28 cellular contexts compared by ENCODE assay signal in the genomic region with DNA sequence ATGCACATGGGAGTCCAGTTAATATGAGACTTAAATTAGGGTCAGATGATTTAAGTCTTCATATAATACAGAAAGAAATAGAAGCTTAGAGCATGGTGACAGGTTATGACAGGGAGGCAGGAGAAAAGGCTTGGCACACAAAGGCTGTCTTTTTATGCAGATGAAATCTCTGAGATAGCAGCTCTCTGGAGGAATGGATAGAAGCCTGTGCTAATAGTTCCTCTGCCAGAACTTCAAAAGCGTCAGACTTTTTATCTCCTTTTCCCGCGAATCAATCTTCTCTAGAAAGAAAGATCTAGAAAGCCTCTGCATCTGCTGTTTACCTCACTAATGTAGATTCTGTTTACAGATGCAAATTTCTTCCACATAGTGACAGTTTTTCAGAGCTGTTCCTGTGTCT.
"Had no signal": no experiment of that assay in that cellular context is flagged by ENCODE, and none has a peak within 500 bp of the region (broad histone marks: within the 10 kb centered on the region; RNA-seq: fewer than 3 reads in every experiment).

No MANE protein-coding gene starts in this region.

- ATAC-seq: natural killer cell treated with Interleukin-12 subunit alpha and Interleukin-12 subunit beta and Interleukin-15 and Interleukin-18, amount 100 ng/mL, for 72 hours; psoas muscle; right cardiac atrium; right lobe of liver; stimulated activated effector memory CD8-positive, alpha-beta T cell treated with anti-CD3 and anti-CD28 coated beads, Interleukin-12 subunit alpha, Interleukin-12 subunit beta, amount 100 ng/mL, for 72 hours; stimulated activated naive B cell treated with anti-CD40 and anti-IgM and Interleukin-4, amounts not matched to agents 10 μg/mL and 1 μg/mL and 100 μg/mL, for 72 hours had no signal

- H3K36me3 ChIP-seq: neural progenitor cell, ovary, right lobe of liver, sigmoid colon, stomach, thoracic aorta, thyroid gland, tibial nerve, upper lobe of left lung, vagina had no signal

- H3K4me1 Mint-ChIP-seq: nephron progenitor cell; neural progenitor cell; stimulated activated effector memory CD8-positive, alpha-beta T cell treated with anti-CD3 and anti-CD28 coated beads, Interleukin-12 subunit alpha, Interleukin-12 subunit beta, amount 100 ng/mL, for 72 hours had no signal

- H3K27ac Mint-ChIP-seq: natural killer cell treated with Interleukin-12 subunit alpha and Interleukin-12 subunit beta and Interleukin-15 and Interleukin-18, amount 100 ng/mL, for 72 hours; nephron progenitor cell; neural progenitor cell; progenitor cell of endocrine pancreas; stimulated activated effector memory CD8-positive, alpha-beta T cell treated with anti-CD3 and anti-CD28 coated beads, Interleukin-12 subunit alpha, Interleukin-12 subunit beta, amount 100 ng/mL, for 72 hours; stimulated activated naive B cell treated with anti-CD40 and anti-IgM and Interleukin-4, amounts not matched to agents 10 μg/mL and 1 μg/mL and 100 μg/mL, for 72 hours; stimulated activated naive CD8-positive, alpha-beta T cell treated with anti-CD3 and anti-CD28 coated beads, Interleukin-15, Interleukin-2, amounts not matched to agents 100 ng/mL and 50 ng/mL, for 24 hours had no signal

- H3K27me3 Mint-ChIP-seq: natural killer cell treated with Interleukin-12 subunit alpha and Interleukin-12 subunit beta and Interleukin-15 and Interleukin-18, amount 100 ng/mL, for 72 hours; stimulated activated naive B cell treated with anti-CD40 and anti-IgM and Interleukin-4, amounts not matched to agents 10 μg/mL and 1 μg/mL and 100 μg/mL, for 72 hours; stimulated activated naive CD8-positive, alpha-beta T cell treated with anti-CD3 and anti-CD28 coated beads, Interleukin-15, Interleukin-2, amounts not matched to agents 100 ng/mL and 50 ng/mL, for 24 hours had no signal

- H3K27ac ChIP-seq: neural progenitor cell, ovary, parathyroid adenoma, psoas muscle, right lobe of liver, sigmoid colon, stomach, thoracic aorta, thyroid gland, tibial nerve, upper lobe of left lung, vagina had no signal

- H2AFZ ChIP-seq: neural progenitor cell, parathyroid adenoma had no signal

- H3K4me3 Mint-ChIP-seq: natural killer cell treated with Interleukin-12 subunit alpha and Interleukin-12 subunit beta and Interleukin-15 and Interleukin-18, amount 100 ng/mL, for 72 hours; nephron progenitor cell; neural progenitor cell; stimulated activated effector memory CD8-positive, alpha-beta T cell treated with anti-CD3 and anti-CD28 coated beads, Interleukin-12 subunit alpha, Interleukin-12 subunit beta, amount 100 ng/mL, for 72 hours; stimulated activated naive B cell treated with anti-CD40 and anti-IgM and Interleukin-4, amounts not matched to agents 10 μg/mL and 1 μg/mL and 100 μg/mL, for 72 hours; stimulated activated naive CD8-positive, alpha-beta T cell treated with anti-CD3 and anti-CD28 coated beads, Interleukin-15, Interleukin-2, amounts not matched to agents 100 ng/mL and 50 ng/mL, for 24 hours had no signal

- H3K4me2 ChIP-seq: neural progenitor cell had no signal

- H3K36me3 Mint-ChIP-seq: neural progenitor cell; stimulated activated effector memory CD8-positive, alpha-beta T cell treated with anti-CD3 and anti-CD28 coated beads, Interleukin-12 subunit alpha, Interleukin-12 subunit beta, amount 100 ng/mL, for 72 hours; stimulated activated naive B cell treated with anti-CD40 and anti-IgM and Interleukin-4, amounts not matched to agents 10 μg/mL and 1 μg/mL and 100 μg/mL, for 72 hours had no signal

- H3K9me3 Mint-ChIP-seq: nephron progenitor cell; neural progenitor cell; stimulated activated naive B cell treated with anti-CD40 and anti-IgM and Interleukin-4, amounts not matched to agents 10 μg/mL and 1 μg/mL and 100 μg/mL, for 72 hours had no signal

- H3K4me3 ChIP-seq: neural progenitor cell, ovary, psoas muscle, right lobe of liver, sigmoid colon, stomach, thoracic aorta, thyroid gland, tibial nerve, upper lobe of left lung, vagina had no signal

- H3K4me1 ChIP-seq: neural progenitor cell, parathyroid adenoma, psoas muscle, right lobe of liver, sigmoid colon, stomach, thyroid gland, tibial nerve, upper lobe of left lung, vagina had no signal

- H3K79me2 ChIP-seq: parathyroid adenoma had no signal

- DNase-seq: nephron progenitor cell; occipital lobe; ovary; posterior cingulate gyrus; psoas muscle; right cardiac atrium; right lobe of liver; sigmoid colon; small intestine; stimulated activated CD4-positive, alpha-beta T cell treated with anti-CD3 and anti-CD28 coated beads, Interleukin-15, amount 100 ng/mL, for 24 hours; stimulated activated CD4-positive, alpha-beta T cell treated with anti-CD3 and anti-CD28 coated beads, Interleukin-2, amount 100 ng/mL, for 24 hours; stimulated activated CD4-positive, alpha-beta T cell treated with anti-CD3 and anti-CD28 coated beads, Interleukin-2, amount 100 ng/mL, for 48 hours; stimulated activated CD4-positive, alpha-beta T cell treated with anti-CD3 and anti-CD28 coated beads, Interleukin-4, amount 100 ng/mL, for 24 hours; stimulated activated naive B cell treated with anti-CD40 and anti-IgM and Interleukin-4, amounts not matched to agents 10 μg/mL and 1 μg/mL and 100 μg/mL, for 72 hours; stimulated activated naive CD4-positive, alpha-beta T cell treated with Interleukin-2 at 50 U/mL for 16 hours; stomach; thyroid gland; trophoblast cell; upper lobe of left lung had no signal

- H3K27me3 ChIP-seq: neural progenitor cell, ovary, right lobe of liver, sigmoid colon, stomach, thyroid gland, tibial nerve, upper lobe of left lung, vagina had no signal

- H3K9me3 ChIP-seq: ovary, psoas muscle, right lobe of liver, stomach, thoracic aorta, thyroid gland, tibial nerve, upper lobe of left lung, vagina had no signal

- H3K9ac ChIP-seq: neural progenitor cell, parathyroid adenoma had no signal
